28 cellular contexts compared by ENCODE assay signal in genomic region chr1:70767377-70767776, GRCh38.
A peak's percentile ranks its signal among the peaks of the same experiment; 100 is the strongest.
DNase-seq lines count a peak whose midpoint lies in the region; ATAC-seq, FAIRE-seq and TF ChIP-seq lines count a peak whose summit lies in the region.
"Had no signal": no experiment of that assay in that cellular context is flagged by ENCODE, and none has a peak within 500 bp of the region (broad histone marks: within the 10 kb centered on the region; RNA-seq: fewer than 3 reads in every experiment).

No MANE protein-coding gene starts in this region.

- peaks cover 3% of the 10 kb centered on the region for H3K9me3 ChIP-seq in GM23248 (ENCODE audit: low read depth)
- H3K9me3 ChIP-seq in adipocyte (ENCODE audit: control insufficient read depth, low read length) = peaks cover 22% of the 10 kb centered on the region
- peaks cover 0 to 6% of the 10 kb centered on the region in 2 donors for H3K9me3 ChIP-seq in kidney (ENCODE audit: control insufficient read depth in 1 of 2, low read length in 2 of 2)
- no peaks in the 10 kb centered on the region for H3K9me3 ChIP-seq in smooth muscle cell (replicated peaks; ENCODE audit: low read depth)
- H3K9me3 ChIP-seq: Peyer's patch had no signal

- H3K27ac Mint-ChIP-seq in Calu3 (ENCODE audit: unreplicated experiment) = no peak overlapping the region
- H3K27ac Mint-ChIP-seq: activated CD4-positive, alpha-beta memory T cell treated with anti-CD3 and anti-CD28 coated beads, Interleukin-2, amount 10 ng/mL, durations not matched to agents 7 days and 5 days; activated T-helper 1 cell treated with anti-CD3 and anti-CD28 coated beads, Interleukin-12 subunit alpha, Interleukin-12 subunit beta, Interleukin-2, Interleukin-4 antibody, amounts not matched to agents 30 ng/mL and 10 ng/mL and 1 ng/mL, durations not matched to agents 14 hours and 24 hours and 36 hours; immature natural killer cell; nephron; stimulated activated effector memory CD8-positive, alpha-beta T cell treated with anti-CD3 and anti-CD28 coated beads, Interleukin-12 subunit alpha, Interleukin-12 subunit beta, amount 100 ng/mL, for 72 hours had no signal

- H2AFZ ChIP-seq in GM23248 (no peak overlapping the region), smooth muscle cell (ENCODE audit: low read depth) (no peak overlapping the region)

- no peaks in the 10 kb centered on the region for H3K27me3 Mint-ChIP-seq in Calu3 (ENCODE audit: unreplicated experiment)
- H3K27me3 Mint-ChIP-seq: activated CD4-positive, alpha-beta memory T cell treated with anti-CD3 and anti-CD28 coated beads, Interleukin-2, amount 10 ng/mL, durations not matched to agents 7 days and 5 days had no signal

- H3K36me3 ChIP-seq in GM23248 (ENCODE audit: low read depth) = no peaks in the 10 kb centered on the region
- no peaks in the 10 kb centered on the region for H3K36me3 ChIP-seq in adipocyte (ENCODE audit: control insufficient read depth, insufficient read depth, low read length, severe bottlenecking)
- no peaks in the 10 kb centered on the region for H3K36me3 ChIP-seq in kidney (ENCODE audit: control insufficient read depth in 1 of 2, insufficient read depth in 2 of 2, low read length in 2 of 2)
- no peaks in the 10 kb centered on the region for H3K36me3 ChIP-seq in smooth muscle cell (ENCODE audit: low read depth)
- H3K36me3 ChIP-seq: brain microvascular endothelial cell, Peyer's patch had no signal

- CTCF ChIA-PET in AG04449 (lab: Yijun Ruan, JAX) = no interaction called here
- CTCF ChIA-PET in Calu3 (lab: Charles Lee) = no interaction called here

- H3F3A ChIP-seq in GM23248 (ENCODE audit: insufficient read depth) (peaks cover 32% of the 10 kb centered on the region), smooth muscle cell (ENCODE audit: low read depth) (no peaks in the 10 kb centered on the region)

- H4K20me1 ChIP-seq in GM23248 (ENCODE audit: insufficient read depth) (no peaks in the 10 kb centered on the region), smooth muscle cell (ENCODE audit: low read depth) (no peaks in the 10 kb centered on the region)

- H3K9ac ChIP-seq in GM23248 = no peak overlapping the region
- H3K9ac ChIP-seq in adipocyte (ENCODE audit: low read length) = no peak overlapping the region
- H3K9ac ChIP-seq in kidney (ENCODE audit: low read length in 2 of 2) = no peak overlapping the region
- no peak overlapping the region for H3K9ac ChIP-seq in smooth muscle cell (ENCODE audit: low read depth)

- H3K9me2 ChIP-seq in GM23248 (ENCODE audit: insufficient read depth) = no peaks in the 10 kb centered on the region

- 0 out of 2 replicates have a peak overlapping the region, but pooled peaks have one; percentile 7 for H3K27ac ChIP-seq in GM23248
- H3K27ac ChIP-seq in kidney (ENCODE audit: low read depth in 2 of 2, low read length in 2 of 2) = no peak overlapping the region
- no peak overlapping the region for H3K27ac ChIP-seq in smooth muscle cell (ENCODE audit: low read depth)
- H3K27ac ChIP-seq: brain microvascular endothelial cell, dorsolateral prefrontal cortex, Peyer's patch had no signal

- H3K79me2 ChIP-seq in GM23248 (ENCODE audit: insufficient read depth) (no peaks in the 10 kb centered on the region), smooth muscle cell (ENCODE audit: low read depth) (no peaks in the 10 kb centered on the region)

- peak overlapping the region; percentile 41 for H3K4me2 ChIP-seq in GM23248 (ENCODE audit: unreplicated experiment)
- H3K4me2 ChIP-seq in smooth muscle cell = no peak overlapping the region

- no peak for ATAC-seq in GM21360 (IDR thresholded peaks at IDR 0.05; ENCODE audit: unreplicated experiment)
- ATAC-seq: left colon; mucosa of descending colon; stimulated activated effector memory CD8-positive, alpha-beta T cell treated with anti-CD3 and anti-CD28 coated beads, Interleukin-12 subunit alpha, Interleukin-12 subunit beta, amount 100 ng/mL, for 72 hours had no signal

- FAIRE-seq in kidney (lab: Jason Lieb, UNC) = peak; percentile 3
- FAIRE-seq: A204.1, G401.6 had no signal

- TF ChIP-seq CTCF in AG04449 (IDR thresholded peaks at IDR 0.05; ENCODE audit: insufficient read depth, low read length, missing control alignments) (no peak), kidney (IDR thresholded peaks at IDR 0.05; ENCODE audit: borderline replicate concordance, extremely low read depth, insufficient read depth) (no peak), smooth muscle cell (IDR thresholded peaks at IDR 0.05; ENCODE audit: borderline replicate concordance, insufficient read depth, poor library complexity, severe bottlenecking) (no peak), Calu3 (IDR thresholded peaks at IDR 0.05; ENCODE audit: unreplicated experiment) (no peak)

- in situ Hi-C loops in GM23248 (cut with MboI) = no loop called here

- H3K4me3 ChIP-seq in AG04449 (ENCODE audit: low read depth, low read length) (no peak overlapping the region), GM23248 (no peak overlapping the region), adipocyte (ENCODE audit: low read length) (no peak overlapping the region), kidney (ENCODE audit: low read length in 2 of 2) (no peak overlapping the region), smooth muscle cell (no peak overlapping the region)
- H3K4me3 ChIP-seq: dorsolateral prefrontal cortex, mucosa of descending colon, Peyer's patch had no signal

- no peaks in the 10 kb centered on the region for H3K36me3 Mint-ChIP-seq in Calu3 (ENCODE audit: insufficient read depth, unreplicated experiment)
- H3K36me3 Mint-ChIP-seq: stimulated activated effector memory CD8-positive, alpha-beta T cell treated with anti-CD3 and anti-CD28 coated beads, Interleukin-12 subunit alpha, Interleukin-12 subunit beta, amount 100 ng/mL, for 72 hours had no signal

- POLR2A ChIA-PET in AG04449 (lab: Yijun Ruan, JAX) = no interaction called here

- H3K27me3 ChIP-seq in GM23248 (replicated peaks; ENCODE audit: insufficient read depth) (no peaks in the 10 kb centered on the region), adipocyte (replicated peaks; ENCODE audit: control insufficient read depth, insufficient read depth, low read length) (no peaks in the 10 kb centered on the region), smooth muscle cell (ENCODE audit: low read depth) (no peaks in the 10 kb centered on the region)
- H3K27me3 ChIP-seq: brain microvascular endothelial cell, dorsolateral prefrontal cortex, Peyer's patch had no signal

- BruUV-seq in Calu3 (replicated peaks; lab: Mats Ljungman, UMichigan) = no TSS peak

- intact Hi-C loops in kidney (cut with DNase I) (no loop called here), Calu3 (cut with micrococcal nuclease; ENCODE audit: unreplicated experiment) (no loop called here)

- peaks cover 38% of the 10 kb centered on the region for H3K4me1 ChIP-seq in GM23248 (ENCODE audit: insufficient read depth)
- H3K4me1 ChIP-seq in adipocyte (ENCODE audit: control insufficient read depth, insufficient read depth, low read length) = no peaks in the 10 kb centered on the region
- no peaks in the 10 kb centered on the region for H3K4me1 ChIP-seq in kidney (ENCODE audit: control insufficient read depth in 1 of 2, insufficient read depth in 1 of 2, low read depth in 1 of 2, low read length in 2 of 2)
- H3K4me1 ChIP-seq in smooth muscle cell (ENCODE audit: low read depth) = no peaks in the 10 kb centered on the region
- H3K4me1 ChIP-seq: Peyer's patch had no signal

- H3K4me3 Mint-ChIP-seq in Calu3 (ENCODE audit: low read depth, unreplicated experiment) = no peak overlapping the region
- H3K4me3 Mint-ChIP-seq: activated CD4-positive, alpha-beta memory T cell treated with anti-CD3 and anti-CD28 coated beads, Interleukin-2, amount 10 ng/mL, durations not matched to agents 7 days and 5 days; activated T-helper 1 cell treated with anti-CD3 and anti-CD28 coated beads, Interleukin-12 subunit alpha, Interleukin-12 subunit beta, Interleukin-2, Interleukin-4 antibody, amounts not matched to agents 30 ng/mL and 10 ng/mL and 1 ng/mL, durations not matched to agents 14 hours and 24 hours and 36 hours; immature natural killer cell; nephron; stimulated activated effector memory CD8-positive, alpha-beta T cell treated with anti-CD3 and anti-CD28 coated beads, Interleukin-12 subunit alpha, Interleukin-12 subunit beta, amount 100 ng/mL, for 72 hours had no signal

- H3K9me3 Mint-ChIP-seq in Calu3 (ENCODE audit: low read depth, unreplicated experiment) = peaks cover 8% of the 10 kb centered on the region
- H3K9me3 Mint-ChIP-seq: activated CD4-positive, alpha-beta memory T cell treated with anti-CD3 and anti-CD28 coated beads, Interleukin-2, amount 10 ng/mL, durations not matched to agents 7 days and 5 days had no signal

- H3K4me1 Mint-ChIP-seq in Calu3 (ENCODE audit: low read depth, unreplicated experiment) = no peaks in the 10 kb centered on the region
- H3K4me1 Mint-ChIP-seq: immature natural killer cell; nephron; stimulated activated effector memory CD8-positive, alpha-beta T cell treated with anti-CD3 and anti-CD28 coated beads, Interleukin-12 subunit alpha, Interleukin-12 subunit beta, amount 100 ng/mL, for 72 hours had no signal

- DNase-seq in AG04449 (ENCODE audit: low read depth, low spot score) (peak; percentile 29), GM23248 (peak; percentile 72), adipocyte (ENCODE audit: low read depth) (peak; percentile 19), kidney (no peak), 8988T (no peak), smooth muscle cell (lab: John Stamatoyannopoulos, UW; ENCODE audit: unreplicated experiment) (no peak), Calu3 (no peak)
- DNase-seq: activated CD4-positive, alpha-beta memory T cell treated with anti-CD3 and anti-CD28 coated beads, Interleukin-2, amount 10 ng/mL, durations not matched to agents 7 days and 5 days; activated CD8-positive, alpha-beta memory T cell treated with anti-CD3 and anti-CD28 coated beads, Interleukin-2, amount 50 U/mL, for 48 hours; activated naive CD4-positive, alpha-beta T cell treated with Interleukin-2 at 50 U/mL for 16 hours; brain microvascular endothelial cell; DMS153; dorsolateral prefrontal cortex; hypothalamus; immature natural killer cell; left colon; mucosa of descending colon; NCI-H1417 treated with DMSO at 0.1 percent for 48 hours; NCI-H2029 treated with DMSO at 0.1 percent for 48 hours; Peyer's patch; SHP77 treated with DMSO at 0.1 percent for 48 hours; trophoblast cell had no signal

Comparison
In these comparisons a context has a peak if more than half of its experiments do, and no peak if none do; other contexts are left out.
1. DNase-seq: peak in AG04449 (single experiment), GM23248 (single experiment) and adipocyte (single experiment); none in kidney (single experiment), 8988T (single experiment), smooth muscle cell (single experiment) and Calu3 (single experiment).